Comparison of ENCODE assay signal across 24 cellular contexts in the genomic region with DNA sequence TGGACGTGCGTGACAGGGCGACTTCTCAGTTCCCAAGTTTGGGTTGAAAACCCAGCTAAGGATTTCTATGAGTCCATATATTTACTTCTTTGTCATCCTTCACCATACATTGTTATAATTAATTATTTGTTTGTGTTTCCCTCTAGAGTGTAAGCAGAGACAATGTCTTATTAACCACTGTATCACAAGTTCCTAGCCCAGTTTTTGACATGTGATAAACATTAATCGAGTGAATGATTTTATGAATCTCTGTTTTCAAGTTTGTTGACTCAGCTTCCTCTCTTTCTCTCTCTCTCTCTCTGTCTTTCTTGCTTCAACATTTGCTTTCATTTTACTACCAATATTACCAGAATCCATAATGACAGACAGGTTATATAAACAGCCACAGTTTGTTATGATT.
DNase-seq lines count a peak whose midpoint lies in the region; TF ChIP-seq lines count a peak whose summit lies in the region.
"Had no signal": no experiment of that assay in that cellular context is flagged by ENCODE, and none has a peak within 500 bp of the region (broad histone marks: within the 10 kb centered on the region; RNA-seq: fewer than 3 reads in every experiment).

No MANE protein-coding gene starts in this region.

- H3K9me3 ChIP-seq in OCI-LY3 (ENCODE audit: insufficient read depth, low read length) = no peaks in the 10 kb centered on the region
- no peaks in the 10 kb centered on the region for H3K9me3 ChIP-seq in endodermal cell (ENCODE audit: control insufficient read depth, low read length)
- H3K9me3 ChIP-seq: SJSA1 had no signal

- H3K36me3 ChIP-seq in OCI-LY3 (replicated peaks; ENCODE audit: low read depth, low read length) (no peaks in the 10 kb centered on the region), endodermal cell (ENCODE audit: control insufficient read depth, insufficient read depth, low read length) (no peaks in the 10 kb centered on the region), urinary bladder (ENCODE audit: insufficient read depth) (no peaks in the 10 kb centered on the region)
- H3K36me3 ChIP-seq: SJSA1 had no signal

- WGBS in endodermal cell (ENCODE audit: insufficient coverage in 1 of 2, insufficient read length in 1 of 2), 2 experiments = 94 to 95% methylated on average over 4 of the region's 4 CpGs
- WGBS in urinary bladder = 80% methylated on average over 4 of the region's 4 CpGs

- H3K9ac ChIP-seq in OCI-LY3 (ENCODE audit: low read length) = no peak overlapping the region; the same call in 1 of the 2 replicates
- H3K9ac ChIP-seq in endodermal cell (ENCODE audit: extremely low read depth, low read length, poor library complexity, severe bottlenecking) = no peak overlapping the region

- peaks cover 13% of the 10 kb centered on the region for H3K4me1 Mint-ChIP-seq in endodermal cell
- H3K4me1 Mint-ChIP-seq: activated B cell treated with CpG ODN at 0.5 μM for 24 hours; activated CD4-positive, alpha-beta T cell treated with anti-CD3 and anti-CD28 coated beads, Interleukin-2, amount 10 ng/mL, durations not matched to agents 7 days and 5 days; B cell; CD4-positive, alpha-beta memory T cell; naive thymus-derived CD8-positive, alpha-beta T cell; stimulated activated naive B cell treated with anti-CD40 and anti-IgM and Interleukin-4, amounts not matched to agents 10 μg/mL and 1 μg/mL and 100 μg/mL, for 72 hours had no signal

- no peaks in the 10 kb centered on the region for H4K20me1 ChIP-seq in OCI-LY3 (ENCODE audit: insufficient read depth, low read length)

- peak overlapping the region; percentile 57 for H3K27ac ChIP-seq in OCI-LY3 (ENCODE audit: low read length)
- no peak overlapping the region for H3K27ac ChIP-seq in endodermal cell (ENCODE audit: low read depth, low read length)
- peak overlapping the region; percentile 18 for H3K27ac ChIP-seq in urinary bladder (ENCODE audit: low read depth)
- H3K27ac ChIP-seq: SJSA1 had no signal

- H3K9me3 Mint-ChIP-seq in endodermal cell = no peaks in the 10 kb centered on the region

- H3K79me2 ChIP-seq in OCI-LY3 (ENCODE audit: low read length) = no peaks in the 10 kb centered on the region

- peak overlapping the region; percentile 21 for H2AFZ ChIP-seq in OCI-LY3 (ENCODE audit: low read depth, low read length)

- H3K27me3 ChIP-seq in OCI-LY3 (ENCODE audit: low read depth, low read length) (no peaks in the 10 kb centered on the region), endodermal cell (ENCODE audit: control insufficient read depth, insufficient read depth, low read length, poor library complexity, severe bottlenecking) (no peaks in the 10 kb centered on the region)
- H3K27me3 ChIP-seq: SJSA1 had no signal

- peak overlapping the region; percentile 64 for H3K27ac Mint-ChIP-seq in endodermal cell
- H3K27ac Mint-ChIP-seq: activated B cell treated with CpG ODN at 0.5 μM for 24 hours; activated CD4-positive, alpha-beta T cell treated with anti-CD3 and anti-CD28 coated beads, Interleukin-2, amount 10 ng/mL, durations not matched to agents 7 days and 5 days; activated naive CD4-positive, alpha-beta T cell treated with anti-CD3 and anti-CD28 coated beads, Interleukin-2, amount 50 U/mL, for 72 hours; B cell; CD4-positive, alpha-beta memory T cell; naive thymus-derived CD8-positive, alpha-beta T cell; stimulated activated naive B cell treated with anti-CD40 and anti-IgM and Interleukin-4, amounts not matched to agents 10 μg/mL and 1 μg/mL and 100 μg/mL, for 72 hours had no signal

- H3K36me3 Mint-ChIP-seq in endodermal cell (ENCODE audit: low read depth) = no peaks in the 10 kb centered on the region
- H3K36me3 Mint-ChIP-seq: CD4-positive, alpha-beta memory T cell; naive thymus-derived CD8-positive, alpha-beta T cell; stimulated activated naive B cell treated with anti-CD40 and anti-IgM and Interleukin-4, amounts not matched to agents 10 μg/mL and 1 μg/mL and 100 μg/mL, for 72 hours had no signal

- H3K4me2 ChIP-seq in OCI-LY3 (ENCODE audit: low read length) = peak overlapping the region; percentile 42

- H3K4me3 ChIP-seq in OCI-LY3 (ENCODE audit: low read length) (0 out of 2 replicates have a peak overlapping the region, but pooled peaks have one; percentile 4), endodermal cell (ENCODE audit: low read length) (no peak overlapping the region), urinary bladder (ENCODE audit: low read depth, low read length) (no peak overlapping the region)
- H3K4me3 ChIP-seq: SJSA1 had no signal

- H3K4me3 Mint-ChIP-seq in endodermal cell = no peak overlapping the region
- H3K4me3 Mint-ChIP-seq: activated B cell treated with CpG ODN at 0.5 μM for 24 hours; activated CD4-positive, alpha-beta T cell treated with anti-CD3 and anti-CD28 coated beads, Interleukin-2, amount 10 ng/mL, durations not matched to agents 7 days and 5 days; B cell; CD4-positive, alpha-beta memory T cell; naive thymus-derived CD8-positive, alpha-beta T cell; stimulated activated naive B cell treated with anti-CD40 and anti-IgM and Interleukin-4, amounts not matched to agents 10 μg/mL and 1 μg/mL and 100 μg/mL, for 72 hours had no signal

- H3K4me1 ChIP-seq in OCI-LY3 (ENCODE audit: low read length) (peaks cover 32% of the 10 kb centered on the region), endodermal cell (ENCODE audit: control insufficient read depth, insufficient read depth, low read length) (no peaks in the 10 kb centered on the region), urinary bladder (ENCODE audit: insufficient read depth) (no peaks in the 10 kb centered on the region)
- H3K4me1 ChIP-seq: SJSA1 had no signal

- DNase-seq in endodermal cell (no peak), kidney tubule cell (ENCODE audit: low spot score) (peak; percentile 13), D341Med (ENCODE audit: low spot score) (no peak)
- DNase-seq in activated naive CD4-positive, alpha-beta T cell (lab: John Stamatoyannopoulos, UW) = no peak
- no peak for DNase-seq in stimulated activated CD4-positive, alpha-beta T cell treated with anti-CD3 and anti-CD28 coated beads, Interleukin-15, amount 100 ng/mL, for 24 hours
- DNase-seq: ACHN; activated B cell treated with CpG ODN at 0.5 μM for 24 hours; activated CD4-positive, alpha-beta T cell treated with anti-CD3 and anti-CD28 coated beads, Interleukin-2, amount 10 ng/mL, durations not matched to agents 7 days and 5 days; amygdala; CD4-positive, alpha-beta memory T cell; EL; KBM-7; naive thymus-derived CD8-positive, alpha-beta T cell; NCI-H1417; NCI-H2029; NCI-H526 treated with DMSO at 0.1 percent for 48 hours; occipital lobe; stimulated activated naive B cell treated with anti-CD40 and anti-IgM and Interleukin-4, amounts not matched to agents 10 μg/mL and 1 μg/mL and 100 μg/mL, for 72 hours; substantia nigra had no signal

- TF ChIP-seq CTCF in OCI-LY3 (IDR thresholded peaks at IDR 0.05; ENCODE audit: low read depth, low read length) = no peak
- TF ChIP-seq CTCF in endodermal cell (conservative IDR thresholded peaks at IDR 0.05) = no peak

- H3K27me3 Mint-ChIP-seq in endodermal cell (ENCODE audit: insufficient read depth) = no peaks in the 10 kb centered on the region
- H3K27me3 Mint-ChIP-seq: activated B cell treated with CpG ODN at 0.5 μM for 24 hours; activated CD4-positive, alpha-beta T cell treated with anti-CD3 and anti-CD28 coated beads, Interleukin-2, amount 10 ng/mL, durations not matched to agents 7 days and 5 days; B cell; CD4-positive, alpha-beta memory T cell; naive thymus-derived CD8-positive, alpha-beta T cell; stimulated activated naive B cell treated with anti-CD40 and anti-IgM and Interleukin-4, amounts not matched to agents 10 μg/mL and 1 μg/mL and 100 μg/mL, for 72 hours had no signal
